ENCODE assay signal across 8 cellular contexts in genomic region chr11:73308003-73308962, GRCh38. TPM values are rescaled to one million over a fixed set of nuclear protein-coding genes. Genes with fewer than 3 reads are reported as not detected.
DNase-seq lines count a peak whose midpoint lies in the region; TF ChIP-seq lines count a peak whose summit lies in the region.

A gene with protein sequence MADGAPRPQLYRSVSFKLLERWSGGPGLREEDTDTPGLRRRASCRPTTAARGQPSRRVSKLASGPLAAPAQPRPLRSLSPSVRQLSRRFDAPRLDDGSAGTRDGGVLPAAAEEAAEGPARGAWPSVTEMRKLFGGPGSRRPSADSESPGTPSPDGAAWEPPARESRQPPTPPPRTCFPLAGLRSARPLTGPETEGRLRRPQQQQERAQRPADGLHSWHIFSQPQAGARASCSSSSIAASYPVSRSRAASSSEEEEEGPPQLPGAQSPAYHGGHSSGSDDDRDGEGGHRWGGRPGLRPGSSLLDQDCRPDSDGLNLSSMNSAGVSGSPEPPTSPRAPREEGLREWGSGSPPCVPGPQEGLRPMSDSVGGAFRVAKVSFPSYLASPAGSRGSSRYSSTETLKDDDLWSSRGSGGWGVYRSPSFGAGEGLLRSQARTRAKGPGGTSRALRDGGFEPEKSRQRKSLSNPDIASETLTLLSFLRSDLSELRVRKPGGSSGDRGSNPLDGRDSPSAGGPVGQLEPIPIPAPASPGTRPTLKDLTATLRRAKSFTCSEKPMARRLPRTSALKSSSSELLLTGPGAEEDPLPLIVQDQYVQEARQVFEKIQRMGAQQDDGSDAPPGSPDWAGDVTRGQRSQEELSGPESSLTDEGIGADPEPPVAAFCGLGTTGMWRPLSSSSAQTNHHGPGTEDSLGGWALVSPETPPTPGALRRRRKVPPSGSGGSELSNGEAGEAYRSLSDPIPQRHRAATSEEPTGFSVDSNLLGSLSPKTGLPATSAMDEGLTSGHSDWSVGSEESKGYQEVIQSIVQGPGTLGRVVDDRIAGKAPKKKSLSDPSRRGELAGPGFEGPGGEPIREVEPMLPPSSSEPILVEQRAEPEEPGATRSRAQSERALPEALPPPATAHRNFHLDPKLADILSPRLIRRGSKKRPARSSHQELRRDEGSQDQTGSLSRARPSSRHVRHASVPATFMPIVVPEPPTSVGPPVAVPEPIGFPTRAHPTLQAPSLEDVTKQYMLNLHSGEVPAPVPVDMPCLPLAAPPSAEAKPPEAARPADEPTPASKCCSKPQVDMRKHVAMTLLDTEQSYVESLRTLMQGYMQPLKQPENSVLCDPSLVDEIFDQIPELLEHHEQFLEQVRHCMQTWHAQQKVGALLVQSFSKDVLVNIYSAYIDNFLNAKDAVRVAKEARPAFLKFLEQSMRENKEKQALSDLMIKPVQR (N-terminal part only) (plus strand): TSS chr11:73308276. CDS start chr11:73308639, 363 bp downstream.

- H3K27ac ChIP-seq in smooth muscle cell (ENCODE audit: low read depth) = peak within 1 kb of the TSS; percentile 99

- POLR2A ChIA-PET in HEK293T (lab: Yijun Ruan, JAX) = interaction anchor here (1.2 to 2.0 kb wide), 5 partner anchors 9 to 27 kb away, joined by 4 to 9 read pairs (median 6); no protein-coding TSS in a partner anchor

- peak within 1 kb of the TSS; percentile 72 for H3K4me3 ChIP-seq in GM12865 (ENCODE audit: low read depth, low read length)
- peak within 1 kb of the TSS; percentile 81 for H3K4me3 ChIP-seq in choroid plexus epithelial cell (ENCODE audit: low read depth, low read length)
- H3K4me3 ChIP-seq in smooth muscle cell = peak within 1 kb of the TSS; percentile 84

- no peaks in the 10 kb centered on the region for H3K27me3 ChIP-seq in smooth muscle cell (ENCODE audit: low read depth)

- H3K4me1 ChIP-seq in smooth muscle cell (ENCODE audit: low read depth) = peaks cover 50% of the 10 kb centered on the region

- no peaks in the 10 kb centered on the region for H3K9me3 ChIP-seq in smooth muscle cell (replicated peaks; ENCODE audit: low read depth)

- 0% methylated on average over 71 of the region's 105 CpGs for WGBS in smooth muscle cell (ENCODE audit: low lambda C conversion rate)

- CTCF ChIA-PET in HEK293T (lab: Yijun Ruan, JAX) = interaction anchor here (0.6 to 5.0 kb wide), 9 partner anchors 11 to 436 kb away, joined by 3 to 53 read pairs (median 5); no protein-coding TSS in a partner anchor

- peaks cover 41% of the 10 kb centered on the region for H3K79me2 ChIP-seq in smooth muscle cell (ENCODE audit: low read depth)

- TF ChIP-seq CTCF in GM12865 (IDR thresholded peaks at IDR 0.05; ENCODE audit: insufficient read depth, low read depth, low read length, missing control alignments) = no peak
- no peak for TF ChIP-seq CTCF in choroid plexus epithelial cell (conservative IDR thresholded peaks at IDR 0.05; ENCODE audit: low read depth, low read length)
- no peak for TF ChIP-seq CTCF in smooth muscle cell (IDR thresholded peaks at IDR 0.05; ENCODE audit: borderline replicate concordance, insufficient read depth, poor library complexity, severe bottlenecking)

- peak within 1 kb of the TSS; percentile 76 for H2AFZ ChIP-seq in smooth muscle cell (ENCODE audit: low read depth)

- peaks cover 40% of the 10 kb centered on the region for H4K20me1 ChIP-seq in smooth muscle cell (ENCODE audit: low read depth)

- peak; percentile 78 for DNase-seq in GM12865 (ENCODE audit: low read depth)
- DNase-seq in HEK293T (ENCODE audit: extremely low spot score) = peak; percentile 67
- DNase-seq in NCI-H1092 (lab: John Stamatoyannopoulos, UW) = peak; percentile 79
- DNase-seq in T-helper 9 cell = peak; percentile 28
- peak; percentile 86 for DNase-seq in choroid plexus epithelial cell (ENCODE audit: low read depth)
- peak; percentile 96 for DNase-seq in islet precursor cell
- peak; percentile 88 for DNase-seq in smooth muscle cell (lab: John Stamatoyannopoulos, UW; ENCODE audit: unreplicated experiment)
- DNase-seq in NK-92 (lab: John Stamatoyannopoulos, UW; ENCODE audit: unreplicated experiment) = no peak

- H3K9ac ChIP-seq in smooth muscle cell (ENCODE audit: low read depth) = peak within 1 kb of the TSS; percentile 99

- no peaks in the 10 kb centered on the region for H3K36me3 ChIP-seq in smooth muscle cell (ENCODE audit: low read depth)

- H3K4me2 ChIP-seq in smooth muscle cell = peak within 1 kb of the TSS; percentile 99

- no peaks in the 10 kb centered on the region for H3F3A ChIP-seq in smooth muscle cell (ENCODE audit: low read depth)

TF ChIP-seq in HEK293T, 16 proteins besides CTCF, POLR2A, EP300 and RAD21:
- TF ChIP-seq FOXM1 (IDR thresholded peaks at IDR 0.05; ENCODE audit: borderline replicate concordance) = no peak
- TF ChIP-seq BHLHE40 (IDR thresholded peaks at IDR 0.05; ENCODE audit: borderline replicate concordance) = no peak
- TF ChIP-seq L3MBTL2 (conservative IDR thresholded peaks at IDR 0.05) = 0 out of 2 replicates have a peak, but pooled peaks have one; percentile 34

RNA-seq across cellular contexts. Expression of the gene that starts here (rescaled TPM):
- total RNA-seq in smooth muscle cell = 18.0 and 18.5 TPM in 2 replicates
- 27.4 and 27.8 TPM in 2 replicates for polyA plus RNA-seq in smooth muscle cell
